ENCODE assay signal across 11 cellular contexts in genomic region chr5:72246239-72246580, GRCh38.
DNase-seq lines count a peak whose midpoint lies in the region; ATAC-seq, FAIRE-seq and TF ChIP-seq lines count a peak whose summit lies in the region.
"Had no signal": no experiment of that assay in that cellular context is flagged by ENCODE, and none has a peak within 500 bp of the region (broad histone marks: within the 10 kb centered on the region; RNA-seq: fewer than 3 reads in every experiment).

No MANE protein-coding gene starts in this region.

- TF ChIP-seq CTCF in NB4 (IDR thresholded peaks at IDR 0.05; ENCODE audit: low read depth, low read length) (no peak), colonic mucosa (IDR thresholded peaks at IDR 0.05) (no peak), psoas muscle (IDR thresholded peaks at IDR 0.05) (no peak)

- no peaks in the 10 kb centered on the region for H3K36me3 ChIP-seq in colonic mucosa
- H3K36me3 ChIP-seq in psoas muscle (ENCODE audit: insufficient read depth in 1 of 2, low read depth in 1 of 2) = no peaks in the 10 kb centered on the region

- H3K27me3 ChIP-seq in colonic mucosa (no peaks in the 10 kb centered on the region), psoas muscle (ENCODE audit: insufficient read depth in 3 of 3, low read length in 2 of 3) (no peaks in the 10 kb centered on the region)
- H3K27me3 ChIP-seq: foreskin keratinocyte had no signal

- H3K9ac ChIP-seq in colonic mucosa (ENCODE audit: low read depth in 2 of 2, low read length in 2 of 2) = no peak overlapping the region

- WGBS in psoas muscle, 3 donors = 55 to 88% (median 61%) methylated on average over 1 of the region's 1 CpG

- H3K4me3 ChIP-seq in NB4 (ENCODE audit: low read depth, low read length) (no peak overlapping the region), colonic mucosa (no peak overlapping the region), psoas muscle (no peak overlapping the region)

- FAIRE-seq in GM12891 (lab: Jason Lieb, UNC) = peak; percentile 81

- DNase-seq in GM12891 (ENCODE audit: insufficient read length, low spot score) (no peak), NB4 (ENCODE audit: low read depth) (peak; percentile 16), colonic mucosa (no peak), psoas muscle (no peak), GM19240 (ENCODE audit: insufficient read length, low spot score) (no peak), hippocampal formation (lab: John Stamatoyannopoulos, UW) (no peak), D341Med (ENCODE audit: low spot score) (no peak)
- no peak for DNase-seq in activated T-cell treated with anti-CD3 and anti-CD28 coated beads, Interleukin-2, amount 50 U/mL, for 48 hours
- DNase-seq: activated T-cell treated with anti-CD3 and anti-CD28 coated beads, Interleukin-2, amount 50 U/mL, for 72 hours; foreskin keratinocyte had no signal

- intact Hi-C loops in colonic mucosa (cut with DNase I) (no loop called here), psoas muscle (cut with DNase I) (no loop called here)

- H3K9me3 ChIP-seq in colonic mucosa (no peaks in the 10 kb centered on the region), psoas muscle (no peaks in the 10 kb centered on the region)

- H3K27ac ChIP-seq in colonic mucosa = peak overlapping the region; percentile 5
- H3K27ac ChIP-seq in psoas muscle = peak overlapping the region; percentile 44
- H3K27ac ChIP-seq: foreskin keratinocyte had no signal

- ATAC-seq in psoas muscle = peak in 1 of 4 donors; percentile 50
- ATAC-seq: activated T-cell treated with anti-CD3 and anti-CD28 coated beads, Interleukin-2, amount 50 U/mL, for 72 hours; foreskin keratinocyte; stimulated activated memory B cell treated with anti-CD40 and anti-IgM and Interleukin-4, amounts not matched to agents 10 μg/mL and 1 μg/mL and 100 μg/mL, for 72 hours had no signal

- TF ChIP-seq POLR2A in GM12891 (IDR thresholded peaks at IDR 0.05; ENCODE audit: low read depth, low read length) (no peak), NB4 (IDR thresholded peaks at IDR 0.05; ENCODE audit: extremely low read depth, insufficient read length) (no peak)

- peaks cover 6% of the 10 kb centered on the region for H3K4me1 ChIP-seq in colonic mucosa
- H3K4me1 ChIP-seq in psoas muscle = peaks cover 30% of the 10 kb centered on the region

TF ChIP-seq in GM12891, 5 proteins besides CTCF, POLR2A, EP300 and RAD21:
- TF ChIP-seq TAF1 (IDR thresholded peaks at IDR 0.05; ENCODE audit: low read depth, low read length) (no peak), SPI1 (IDR thresholded peaks at IDR 0.05; ENCODE audit: low read depth, low read length) (peak; percentile 36; the same call in 1 of the 2 replicates)
